Comparison of ENCODE assay signal across 18 cellular contexts in genomic region chr4:150033937-150034336, GRCh38. TPM values are rescaled to one million over a fixed set of nuclear protein-coding genes. Genes with fewer than 3 reads are reported as not detected.
DNase-seq lines count a peak whose midpoint lies in the region.
"Had no signal": no experiment of that assay in that cellular context is flagged by ENCODE, and none has a peak within 500 bp of the region (broad histone marks: within the 10 kb centered on the region; RNA-seq: fewer than 3 reads in every experiment).

No MANE protein-coding gene starts in this region.

- no peaks in the 10 kb centered on the region for H3K36me3 ChIP-seq in SJCRH30
- H3K36me3 ChIP-seq: thoracic aorta had no signal

- H3K4me3 ChIP-seq in SJCRH30: no peak overlapping the region
- H3K4me3 ChIP-seq: GM12878, psoas muscle, SK-N-MC, thoracic aorta had no signal

- no peaks in the 10 kb centered on the region for H3K9me3 ChIP-seq in SJCRH30 (replicated peaks)
- H3K9me3 ChIP-seq: psoas muscle, thoracic aorta had no signal

- peak; percentile 21 for DNase-seq in DMS153 treated with DMSO at 0.1 percent for 48 hours (lab: John Stamatoyannopoulos, UW; ENCODE audit: unreplicated experiment)
- DNase-seq in M059J (ENCODE audit: low read depth): peak; percentile 62
- DNase-seq in SJCRH30: peak; percentile 11 to 48
- DNase-seq in kidney tubule cell (ENCODE audit: low spot score): peak; percentile 88
- DNase-seq in islet precursor cell: no peak
- DNase-seq in stimulated activated CD4-positive, alpha-beta T cell treated with anti-CD3 and anti-CD28 coated beads, Interleukin-1b, Interleukin-23, amount 100 ng/mL, for 48 hours: no peak
- no peak for DNase-seq in activated naive CD4-positive, alpha-beta T cell treated with anti-CD3 and anti-CD28 coated beads, Interleukin-2, amount 10 ng/mL, durations not matched to agents 7 days and 5 days
- DNase-seq in Kasumi-1 (lab: John Stamatoyannopoulos, UW): no peak
- DNase-seq: activated CD4-positive, alpha-beta T cell treated with anti-CD3 and anti-CD28 coated beads for 4 hours; CD4-positive, alpha-beta memory T cell; glutamatergic neuron; mesendoderm; NCI-H1694 treated with DMSO at 0.1 percent for 48 hours; psoas muscle had no signal

- H3K36me3 Mint-ChIP-seq in activated naive CD4-positive, alpha-beta T cell treated with anti-CD3 and anti-CD28 coated beads, Interleukin-2, amount 10 ng/mL, durations not matched to agents 7 days and 5 days: no peaks in the 10 kb centered on the region
- H3K36me3 Mint-ChIP-seq: CD4-positive, alpha-beta memory T cell had no signal

- no peaks in the 10 kb centered on the region for H3K27me3 Mint-ChIP-seq in activated naive CD4-positive, alpha-beta T cell treated with anti-CD3 and anti-CD28 coated beads, Interleukin-2, amount 10 ng/mL, durations not matched to agents 7 days and 5 days

- no peaks in the 10 kb centered on the region for H3K27me3 ChIP-seq in SJCRH30

- no peak overlapping the region for H3K27ac ChIP-seq in SJCRH30
- H3K27ac ChIP-seq: psoas muscle, SK-N-MC, thoracic aorta had no signal

- no peaks in the 10 kb centered on the region for H3K4me1 ChIP-seq in SJCRH30
- H3K4me1 ChIP-seq: psoas muscle had no signal

- no peaks in the 10 kb centered on the region for H3K4me1 Mint-ChIP-seq in activated naive CD4-positive, alpha-beta T cell treated with anti-CD3 and anti-CD28 coated beads, Interleukin-2, amount 10 ng/mL, durations not matched to agents 7 days and 5 days
- H3K4me1 Mint-ChIP-seq: CD4-positive, alpha-beta memory T cell had no signal

- H3K4me3 Mint-ChIP-seq in activated naive CD4-positive, alpha-beta T cell treated with anti-CD3 and anti-CD28 coated beads, Interleukin-2, amount 10 ng/mL, durations not matched to agents 7 days and 5 days: no peak overlapping the region
- H3K4me3 Mint-ChIP-seq: CD4-positive, alpha-beta memory T cell had no signal

- H3K9me3 Mint-ChIP-seq in activated naive CD4-positive, alpha-beta T cell treated with anti-CD3 and anti-CD28 coated beads, Interleukin-2, amount 10 ng/mL, durations not matched to agents 7 days and 5 days: no peaks in the 10 kb centered on the region
- H3K9me3 Mint-ChIP-seq: activated T-helper 2 cell treated with anti-CD3 and anti-CD28 coated beads, Interferon-gamma antibody, Interleukin-2, Interleukin-4, amounts not matched to agents 10 μg/mL and 5 μg/mL and 100 μg/mL, durations not matched to agents 14 hours and 24 hours and 36 hours had no signal

- CTCF ChIA-PET in activated naive CD4-positive, alpha-beta T cell treated with anti-CD3 and anti-CD28 coated beads, Interleukin-2, amount 10 ng/mL, durations not matched to agents 7 days and 5 days (lab: Charles Lee): no interaction called here

- H3K27ac Mint-ChIP-seq in activated naive CD4-positive, alpha-beta T cell treated with anti-CD3 and anti-CD28 coated beads, Interleukin-2, amount 10 ng/mL, durations not matched to agents 7 days and 5 days: no peak overlapping the region
- H3K27ac Mint-ChIP-seq: activated T-helper 2 cell treated with anti-CD3 and anti-CD28 coated beads, Interferon-gamma antibody, Interleukin-2, Interleukin-4, amounts not matched to agents 10 μg/mL and 5 μg/mL and 100 μg/mL, durations not matched to agents 14 hours and 24 hours and 36 hours; CD4-positive, alpha-beta memory T cell had no signal

RNA-seq across cellular contexts. Expression of gene DCLK2, which starts 44.3 kb away (rescaled TPM):
- total RNA-seq in M059J (2014; rRNA removed; shearing (Covaris generic)): 14.8 and 18.2 TPM in 2 replicates
- total RNA-seq in SJCRH30 (2014; rRNA removed; shearing (Covaris generic)): 5.2 and 5.7 TPM in 2 replicates
- total RNA-seq: CD4-positive, alpha-beta memory T cell; GM12878 had no signal

Comparison
In these comparisons a context has a peak if more than half of its experiments do, and no peak if none do; other contexts are left out.
1. DNase-seq: peak in DMS153 treated with DMSO at 0.1 percent for 48 hours (single experiment), M059J (single experiment), SJCRH30 (2 of 2) and kidney tubule cell (single experiment); none in islet precursor cell (single experiment), stimulated activated CD4-positive, alpha-beta T cell treated with anti-CD3 and anti-CD28 coated beads, Interleukin-1b, Interleukin-23, amount 100 ng/mL, for 48 hours (single experiment), activated naive CD4-positive, alpha-beta T cell treated with anti-CD3 and anti-CD28 coated beads, Interleukin-2, amount 10 ng/mL, durations not matched to agents 7 days and 5 days (single experiment) and Kasumi-1 (0 of 2).